11 cellular contexts compared by ENCODE assay signal in genomic region chr6:759729-760128, GRCh38.
"Had no signal": no experiment of that assay in that cellular context is flagged by ENCODE, and none has a peak within 500 bp of the region (broad histone marks: within the 10 kb centered on the region; RNA-seq: fewer than 3 reads in every experiment).

No MANE protein-coding gene starts in this region.

- H3K36me3 ChIP-seq: HAP-1 had no signal

- ATAC-seq: GM23338, HCT116 had no signal

- DNase-seq: GM23248, GOT3, H7, H9, HCEC 1CT, HFFc6 had no signal

- H3K4me2 ChIP-seq: GM23338 had no signal

- H3K9ac ChIP-seq: GM23248 had no signal

- H2AFZ ChIP-seq: GM23248, GM23338 had no signal

- H3K4me1 ChIP-seq: HAP-1 had no signal

- H3K27ac ChIP-seq: GM23248 had no signal

- H3K4me3 ChIP-seq: GM23248, GM23338, HAP-1 had no signal

- FAIRE-seq: H1, H54 had no signal

- H3K9me3 ChIP-seq: HAP-1 had no signal
